In the genomic region with DNA sequence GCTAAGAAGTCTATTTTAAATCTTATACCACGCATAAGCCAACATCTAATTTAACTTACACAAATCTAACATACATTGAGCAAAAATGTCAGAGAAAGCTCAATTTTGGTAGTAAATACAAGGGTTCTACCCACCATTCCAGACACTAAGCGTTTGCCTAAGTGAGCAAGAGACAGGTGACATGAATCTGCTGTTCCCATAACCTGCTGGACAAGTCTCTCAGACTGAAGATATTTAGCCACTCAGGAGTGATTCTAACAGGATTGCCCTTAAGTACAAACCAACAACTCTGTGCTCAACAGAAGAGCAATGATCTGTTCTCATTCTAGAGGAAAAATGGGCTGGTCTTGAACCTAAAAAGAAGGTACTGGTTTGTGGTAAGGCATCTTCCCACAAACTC, we compare ENCODE assay signal across 20 cellular contexts. TPM values are rescaled to one million over a fixed set of nuclear protein-coding genes. Genes with fewer than 3 reads are reported as not detected.
A peak's percentile ranks its signal among the peaks of the same experiment; 100 is the strongest.
DNase-seq lines count a peak whose midpoint lies in the region; ATAC-seq and TF ChIP-seq lines count a peak whose summit lies in the region.
"Had no signal": no experiment of that assay in that cellular context is flagged by ENCODE, and none has a peak within 500 bp of the region (broad histone marks: within the 10 kb centered on the region; RNA-seq: fewer than 3 reads in every experiment).

No MANE protein-coding gene starts in this region.

- peak overlapping the region; percentile 45 for H3K27ac Mint-ChIP-seq in activated naive CD8-positive, alpha-beta T cell treated with anti-CD3 and anti-CD28 coated beads, Interleukin-2, amount 10 ng/mL, durations not matched to agents 7 days and 5 days
- no peak overlapping the region for H3K27ac Mint-ChIP-seq in activated naive CD8-positive, alpha-beta T cell treated with anti-CD3 and anti-CD28 coated beads for 36 hours
- peak overlapping the region; percentile 75 for H3K27ac Mint-ChIP-seq in WTC11
- H3K27ac Mint-ChIP-seq in type B pancreatic cell: peak overlapping the region; percentile 52
- H3K27ac Mint-ChIP-seq: activated T-helper 17 cell treated with anti-CD3 and anti-CD28 coated beads, Interleukin-2, amount 50 U/mL, for 72 hours; brain; CD8-positive, alpha-beta T cell had no signal

- H3K9me3 ChIP-seq in aorta (ENCODE audit: control insufficient read depth, low read length): peaks cover 2% of the 10 kb centered on the region
- H3K9me3 ChIP-seq: gastrocnemius medialis, vagina had no signal

- no peak overlapping the region for H3K4me3 ChIP-seq in aorta (ENCODE audit: low read length in 2 of 2)
- H3K4me3 ChIP-seq: esophagus squamous epithelium, gastrocnemius medialis, GM23248, lung, vagina had no signal

- no peaks in the 10 kb centered on the region for H3K4me1 ChIP-seq in aorta (ENCODE audit: control insufficient read depth in 1 of 2, insufficient read depth in 2 of 2, low read length in 2 of 2)
- H3K4me1 ChIP-seq: gastrocnemius medialis, vagina had no signal

- intact Hi-C loops in aorta (cut with DNase I): no loop called here

- no peaks in the 10 kb centered on the region for H3K36me3 ChIP-seq in aorta (ENCODE audit: control insufficient read depth in 1 of 2, insufficient read depth in 2 of 2, low read length in 1 of 2)
- H3K36me3 ChIP-seq: esophagus squamous epithelium, gastrocnemius medialis, vagina had no signal

- peaks cover 46% of the 10 kb centered on the region for H3K4me1 Mint-ChIP-seq in activated naive CD8-positive, alpha-beta T cell treated with anti-CD3 and anti-CD28 coated beads, Interleukin-2, amount 10 ng/mL, durations not matched to agents 7 days and 5 days
- H3K4me1 Mint-ChIP-seq in activated naive CD8-positive, alpha-beta T cell treated with anti-CD3 and anti-CD28 coated beads for 36 hours: peaks cover 41% of the 10 kb centered on the region
- H3K4me1 Mint-ChIP-seq in WTC11 (peaks cover 35% of the 10 kb centered on the region), type B pancreatic cell (ENCODE audit: unreplicated experiment) (peaks cover 22% of the 10 kb centered on the region)

- TF ChIP-seq CTCF in WTC11 (IDR thresholded peaks at IDR 0.05): no peak
- no peak for TF ChIP-seq CTCF in type B pancreatic cell (conservative IDR thresholded peaks at IDR 0.05)

- H3K4me3 Mint-ChIP-seq in activated naive CD8-positive, alpha-beta T cell treated with anti-CD3 and anti-CD28 coated beads, Interleukin-2, amount 10 ng/mL, durations not matched to agents 7 days and 5 days: no peak overlapping the region
- H3K4me3 Mint-ChIP-seq in activated naive CD8-positive, alpha-beta T cell treated with anti-CD3 and anti-CD28 coated beads for 36 hours: no peak overlapping the region
- H3K4me3 Mint-ChIP-seq in WTC11: no peak overlapping the region
- H3K4me3 Mint-ChIP-seq in type B pancreatic cell: no peak overlapping the region
- H3K4me3 Mint-ChIP-seq: activated T-helper 17 cell treated with anti-CD3 and anti-CD28 coated beads, Interleukin-2, amount 50 U/mL, for 72 hours; brain; CD8-positive, alpha-beta T cell had no signal

- WGBS in aorta, 2 donors: 96 to 100% methylated on average over 2 of the region's 2 CpGs

- peaks cover 34% of the 10 kb centered on the region for H3K36me3 Mint-ChIP-seq in activated naive CD8-positive, alpha-beta T cell treated with anti-CD3 and anti-CD28 coated beads, Interleukin-2, amount 10 ng/mL, durations not matched to agents 7 days and 5 days
- peaks cover 36% of the 10 kb centered on the region for H3K36me3 Mint-ChIP-seq in activated naive CD8-positive, alpha-beta T cell treated with anti-CD3 and anti-CD28 coated beads for 36 hours
- H3K36me3 Mint-ChIP-seq in WTC11 (peaks cover 17% of the 10 kb centered on the region), type B pancreatic cell (peaks cover 11% of the 10 kb centered on the region)

- ATAC-seq in activated naive CD8-positive, alpha-beta T cell treated with anti-CD3 and anti-CD28 coated beads, Interleukin-2, amount 10 ng/mL, durations not matched to agents 7 days and 5 days (ENCODE audit: low read depth): peak; percentile 22
- ATAC-seq in WTC11 (no peak), aorta (ENCODE audit: low FRiP score) (no peak)
- ATAC-seq: activated T-helper 17 cell treated with anti-CD3 and anti-CD28 coated beads, Interleukin-2, amount 50 U/mL, for 72 hours; CD8-positive, alpha-beta T cell; gastrocnemius medialis had no signal

- no peaks in the 10 kb centered on the region for H3K27me3 Mint-ChIP-seq in activated naive CD8-positive, alpha-beta T cell treated with anti-CD3 and anti-CD28 coated beads, Interleukin-2, amount 10 ng/mL, durations not matched to agents 7 days and 5 days
- H3K27me3 Mint-ChIP-seq in activated naive CD8-positive, alpha-beta T cell treated with anti-CD3 and anti-CD28 coated beads for 36 hours: no peaks in the 10 kb centered on the region
- no peaks in the 10 kb centered on the region for H3K27me3 Mint-ChIP-seq in WTC11 (ENCODE audit: low read depth)
- no peaks in the 10 kb centered on the region for H3K27me3 Mint-ChIP-seq in type B pancreatic cell
- H3K27me3 Mint-ChIP-seq: activated T-helper 17 cell treated with anti-CD3 and anti-CD28 coated beads, Interleukin-2, amount 50 U/mL, for 72 hours; brain had no signal

- CTCF ChIA-PET in WTC11 (lab: Charles Lee): interaction anchor here (1.0 kb wide), 1 partner anchor 76 kb away, joined by 3 read pairs; no protein-coding TSS in a partner anchor

- POLR2A ChIA-PET in activated naive CD8-positive, alpha-beta T cell treated with anti-CD3 and anti-CD28 coated beads, Interleukin-2, amount 10 ng/mL, durations not matched to agents 7 days and 5 days (lab: Charles Lee): no interaction called here
- POLR2A ChIA-PET in WTC11 (lab: Charles Lee): no interaction called here

- no peaks in the 10 kb centered on the region for H3K27me3 ChIP-seq in aorta (ENCODE audit: control insufficient read depth in 1 of 2, insufficient read depth in 2 of 2, low read length in 1 of 2)
- H3K27me3 ChIP-seq: esophagus squamous epithelium, gastrocnemius medialis, vagina had no signal

- no peak overlapping the region for H3K27ac ChIP-seq in aorta (ENCODE audit: low read depth in 1 of 2, low read length in 2 of 2)
- H3K27ac ChIP-seq: esophagus squamous epithelium, gastrocnemius medialis, GM23248, KMS-11, vagina had no signal

- no peak for DNase-seq in activated naive CD8-positive, alpha-beta T cell treated with anti-CD3 and anti-CD28 coated beads, Interleukin-2, amount 10 ng/mL, durations not matched to agents 7 days and 5 days
- DNase-seq in activated naive CD8-positive, alpha-beta T cell treated with anti-CD3 and anti-CD28 coated beads for 36 hours: no peak
- DNase-seq in NCI-H2029 (lab: John Stamatoyannopoulos, UW): peak; percentile 18
- no peak for DNase-seq in WTC11 (ENCODE audit: low spot score)
- no peak for DNase-seq in type B pancreatic cell (ENCODE audit: extremely low spot score, unreplicated experiment)
- no peak for DNase-seq in aorta
- no peak for DNase-seq in COR-L47 (lab: John Stamatoyannopoulos, UW)
- DNase-seq: CD8-positive, alpha-beta T cell; DMS79; effector memory CD4-positive, alpha-beta T cell; esophagus squamous epithelium; gastrocnemius medialis; GM23248; NCI-H1694; NCI-H524 had no signal

- H3K9me3 Mint-ChIP-seq in activated naive CD8-positive, alpha-beta T cell treated with anti-CD3 and anti-CD28 coated beads, Interleukin-2, amount 10 ng/mL, durations not matched to agents 7 days and 5 days: peaks cover 12% of the 10 kb centered on the region
- peaks cover 10% of the 10 kb centered on the region for H3K9me3 Mint-ChIP-seq in activated naive CD8-positive, alpha-beta T cell treated with anti-CD3 and anti-CD28 coated beads for 36 hours
- H3K9me3 Mint-ChIP-seq in WTC11 (peaks cover 13% of the 10 kb centered on the region), type B pancreatic cell (peaks cover 5% of the 10 kb centered on the region)
- H3K9me3 Mint-ChIP-seq: activated T-helper 17 cell treated with anti-CD3 and anti-CD28 coated beads, Interleukin-2, amount 50 U/mL, for 72 hours had no signal

TF ChIP-seq in WTC11, 78 proteins besides CTCF, POLR2A, EP300 and RAD21 (continues in another document):
- no peak for TF ChIP-seq ATF1 (CRISPR knock-in tag; IDR thresholded peaks at IDR 0.05)
- no peak for TF ChIP-seq SOX15 (CRISPR knock-in tag; IDR thresholded peaks at IDR 0.05)
- TF ChIP-seq, protein P1, sequence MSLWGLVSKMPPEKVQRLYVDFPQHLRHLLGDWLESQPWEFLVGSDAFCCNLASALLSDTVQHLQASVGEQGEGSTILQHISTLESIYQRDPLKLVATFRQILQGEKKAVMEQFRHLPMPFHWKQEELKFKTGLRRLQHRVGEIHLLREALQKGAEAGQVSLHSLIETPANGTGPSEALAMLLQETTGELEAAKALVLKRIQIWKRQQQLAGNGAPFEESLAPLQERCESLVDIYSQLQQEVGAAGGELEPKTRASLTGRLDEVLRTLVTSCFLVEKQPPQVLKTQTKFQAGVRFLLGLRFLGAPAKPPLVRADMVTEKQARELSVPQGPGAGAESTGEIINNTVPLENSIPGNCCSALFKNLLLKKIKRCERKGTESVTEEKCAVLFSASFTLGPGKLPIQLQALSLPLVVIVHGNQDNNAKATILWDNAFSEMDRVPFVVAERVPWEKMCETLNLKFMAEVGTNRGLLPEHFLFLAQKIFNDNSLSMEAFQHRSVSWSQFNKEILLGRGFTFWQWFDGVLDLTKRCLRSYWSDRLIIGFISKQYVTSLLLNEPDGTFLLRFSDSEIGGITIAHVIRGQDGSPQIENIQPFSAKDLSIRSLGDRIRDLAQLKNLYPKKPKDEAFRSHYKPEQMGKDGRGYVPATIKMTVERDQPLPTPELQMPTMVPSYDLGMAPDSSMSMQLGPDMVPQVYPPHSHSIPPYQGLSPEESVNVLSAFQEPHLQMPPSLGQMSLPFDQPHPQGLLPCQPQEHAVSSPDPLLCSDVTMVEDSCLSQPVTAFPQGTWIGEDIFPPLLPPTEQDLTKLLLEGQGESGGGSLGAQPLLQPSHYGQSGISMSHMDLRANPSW (CRISPR knock-in tag; conservative IDR thresholded peaks at IDR 0.05; ENCODE audit: low read depth): no peak
- TF ChIP-seq, protein P2, sequence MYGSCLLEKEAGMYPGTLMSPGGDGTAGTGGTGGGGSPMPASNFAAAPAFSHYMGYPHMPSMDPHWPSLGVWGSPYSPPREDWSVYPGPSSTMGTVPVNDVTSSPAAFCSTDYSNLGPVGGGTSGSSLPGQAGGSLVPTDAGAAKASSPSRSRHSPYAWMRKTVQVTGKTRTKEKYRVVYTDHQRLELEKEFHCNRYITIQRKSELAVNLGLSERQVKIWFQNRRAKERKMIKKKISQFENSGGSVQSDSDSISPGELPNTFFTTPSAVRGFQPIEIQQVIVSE (CRISPR knock-in tag; IDR thresholded peaks at IDR 0.05; ENCODE audit: borderline replicate concordance): no peak
- TF ChIP-seq ZNF263 (CRISPR knock-in tag; IDR thresholded peaks at IDR 0.05; ENCODE audit: low read depth): no peak
- no peak for TF ChIP-seq ELF4 (CRISPR knock-in tag; IDR thresholded peaks at IDR 0.05; ENCODE audit: low read depth)

RNA-seq across cellular contexts. Expression of a gene that starts 18.8 kb away (rescaled TPM):
- 10 to 100 TPM; 73.8 to 76.6 TPM for total RNA-seq in activated naive CD8-positive, alpha-beta T cell treated with anti-CD3 and anti-CD28 coated beads, Interleukin-2, amount 10 ng/mL, durations not matched to agents 7 days and 5 days
- 100 to 1,000 TPM; 109 to 111 TPM for total RNA-seq in activated naive CD8-positive, alpha-beta T cell treated with anti-CD3 and anti-CD28 coated beads for 36 hours
- 28.5 to 35.4 TPM (median 28.6 TPM) in 3 replicates for total RNA-seq in WTC11 (2021)
- total RNA-seq in type B pancreatic cell (ENCODE audit: low replicate concordance): 19.2 and 49.6 TPM in 2 replicates
- 1 to 10 TPM; 1.3 to 4.1 TPM for total RNA-seq in aorta
- polyA plus RNA-seq in aorta: 1 to 10 TPM in 1 of 2 donors, under 1 TPM in 1; 0.75 to 1.3 TPM
